Comparison of ENCODE assay signal across 23 cellular contexts in genomic region chr10:17788646-17789045, GRCh38. TPM values are rescaled to one million over a fixed set of nuclear protein-coding genes. Genes with fewer than 3 reads are reported as not detected.
"Had no signal": no experiment of that assay in that cellular context is flagged by ENCODE, and none has a peak within 500 bp of the region (broad histone marks: within the 10 kb centered on the region; RNA-seq: fewer than 3 reads in every experiment).

No MANE protein-coding gene starts in this region.

- H3K4me1 ChIP-seq: esophagus squamous epithelium had no signal

- H3K9me3 ChIP-seq: ascending aorta, esophagus squamous epithelium, heart right ventricle, lower lobe of right lung, stomach, suprapubic skin, tibial nerve had no signal

- H3K27me3 ChIP-seq: ascending aorta, esophagus squamous epithelium, heart right ventricle, stomach, suprapubic skin, tibial nerve had no signal

- H3K36me3 ChIP-seq: ascending aorta, esophagus squamous epithelium, heart right ventricle, lower lobe of right lung, stomach, suprapubic skin, tibial nerve had no signal

- H3K27ac ChIP-seq: ascending aorta, coronary artery, esophagus squamous epithelium, heart right ventricle, lower lobe of right lung, stomach, suprapubic skin, tibial nerve had no signal

- ATAC-seq: activated CD4-positive, alpha-beta T cell treated with anti-CD3 and anti-CD28 coated beads for 36 hours; activated naive CD4-positive, alpha-beta T cell treated with anti-CD3 and anti-CD28 coated beads, Interleukin-2, amount 50 U/mL, for 72 hours; activated T-helper 17 cell treated with anti-CD3 and anti-CD28 coated beads, Interleukin-2, amount 50 U/mL, for 72 hours; heart right ventricle; lower lobe of right lung; WTC11 had no signal

- DNase-seq: activated CD4-positive, alpha-beta T cell treated with anti-CD3 and anti-CD28 coated beads for 36 hours; activated CD4-positive, alpha-beta T cell treated with anti-CD3 and anti-CD28 coated beads, Interleukin-2, amount 50 U/mL, for 4 hours; activated CD8-positive, alpha-beta memory T cell treated with anti-CD3 and anti-CD28 coated beads for 24 hours; activated CD8-positive, alpha-beta memory T cell treated with anti-CD3 and anti-CD28 coated beads, Interleukin-2, amount 50 U/mL, for 4 hours; activated T-cell treated with anti-CD3 and anti-CD28 coated beads, Interleukin-2, amount 50 U/mL, for 24 hours; cerebellar nuclear complex; endodermal cell; esophagus squamous epithelium; heart right ventricle; lower lobe of right lung; naive B cell; stimulated activated CD4-positive, alpha-beta T cell treated with anti-CD3 and anti-CD28 coated beads, Interleukin-12 subunit alpha, Interleukin-12 subunit beta, amount 100 ng/mL, for 4 hours; stomach; T-helper 9 cell had no signal

- H3K4me3 ChIP-seq: ascending aorta, coronary artery, esophagus squamous epithelium, heart right ventricle, lower lobe of right lung, stomach, suprapubic skin, tibial nerve had no signal

RNA-seq across cellular contexts. Expression of gene MRC1, which starts 20.5 kb away (rescaled TPM):
- total RNA-seq: activated naive CD4-positive, alpha-beta T cell treated with anti-CD3 and anti-CD28 coated beads, Interleukin-2, amount 50 U/mL, for 72 hours; progenitor cell of endocrine pancreas; T-helper 1 cell treated with Interleukin-12 subunit alpha and Interleukin-12 subunit beta and Interleukin-4 antibody, amounts not matched to agents 30 ng/mL and 1 ng/mL, for 36 hours had no signal

RNA-seq across cellular contexts. Expression of gene TMEM236, which starts 36.6 kb away (rescaled TPM):
- total RNA-seq: ascending aorta had no signal
